In the genomic region with DNA sequence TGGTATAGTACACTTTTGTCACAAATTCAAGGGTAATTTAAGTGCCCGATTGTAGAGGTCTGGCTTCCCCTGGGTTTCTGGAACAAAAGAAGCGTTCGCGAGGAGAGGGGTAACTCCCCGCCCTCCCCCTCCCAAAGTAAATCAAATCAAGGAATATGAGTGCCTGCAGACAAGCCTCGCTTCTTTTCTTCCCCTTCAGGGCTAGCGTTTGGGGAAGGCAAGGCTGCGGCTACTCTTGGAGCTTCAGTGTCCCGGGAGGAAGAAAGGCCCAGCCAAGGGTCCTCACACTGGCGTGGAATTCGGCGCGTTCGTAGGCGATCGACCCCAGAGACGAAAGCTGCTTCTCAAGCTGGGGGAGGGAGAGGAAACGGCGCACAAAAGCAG, we compare ENCODE assay signal across 8 cellular contexts. TPM values are rescaled to one million over a fixed set of nuclear protein-coding genes. Genes with fewer than 3 reads are reported as not detected.
DNase-seq lines count a peak whose midpoint lies in the region; ATAC-seq and TF ChIP-seq lines count a peak whose summit lies in the region.

No MANE protein-coding gene starts in this region.

- TF ChIP-seq EP300 in transverse colon (IDR thresholded peaks at IDR 0.05; ENCODE audit: low read depth): no peak

- H3K27me3 ChIP-seq in brain microvascular endothelial cell (replicated peaks) (no peaks in the 10 kb centered on the region), transverse colon (no peaks in the 10 kb centered on the region)

- peak overlapping the region; percentile 90 for H3K4me3 Mint-ChIP-seq in activated CD8-positive, alpha-beta memory T cell treated with anti-CD3 and anti-CD28 coated beads, Interleukin-2, amount 10 ng/mL, durations not matched to agents 7 days and 5 days

- no peaks in the 10 kb centered on the region for H3K9me3 Mint-ChIP-seq in activated CD8-positive, alpha-beta memory T cell treated with anti-CD3 and anti-CD28 coated beads, Interleukin-2, amount 10 ng/mL, durations not matched to agents 7 days and 5 days (ENCODE audit: low read depth)

- ATAC-seq in activated CD8-positive, alpha-beta memory T cell treated with anti-CD3 and anti-CD28 coated beads, Interleukin-2, amount 10 ng/mL, durations not matched to agents 7 days and 5 days: no peak

- peak overlapping the region; percentile 97 for H3K27ac Mint-ChIP-seq in activated CD8-positive, alpha-beta memory T cell treated with anti-CD3 and anti-CD28 coated beads, Interleukin-2, amount 10 ng/mL, durations not matched to agents 7 days and 5 days

- WGBS in lower leg skin, 2 donors: 0 to 1% methylated on average over 11 to 19 of the region's 19 CpGs
- 0% methylated on average over 1 to 19 of the region's 19 CpGs for WGBS in transverse colon (ENCODE audit: low coverage in 1 of 2), 2 donors

- TF ChIP-seq POLR2A in lower leg skin (IDR thresholded peaks at IDR 0.05): no peak
- TF ChIP-seq POLR2A in transverse colon (IDR thresholded peaks at IDR 0.05): no peak

- H3K36me3 ChIP-seq in brain microvascular endothelial cell (replicated peaks) (no peaks in the 10 kb centered on the region), transverse colon (no peaks in the 10 kb centered on the region)

- CTCF ChIA-PET in activated CD8-positive, alpha-beta memory T cell treated with anti-CD3 and anti-CD28 coated beads, Interleukin-2, amount 10 ng/mL, durations not matched to agents 7 days and 5 days (lab: Charles Lee): interaction anchor here (0.7 to 9.2 kb wide), 7 partner anchors 8 to 119 kb away, joined by 3 to 78 read pairs (median 4); a partner anchor contains a TSS

- H3K9me3 ChIP-seq in transverse colon: no peaks in the 10 kb centered on the region

- no peaks in the 10 kb centered on the region for H3K27me3 Mint-ChIP-seq in activated CD8-positive, alpha-beta memory T cell treated with anti-CD3 and anti-CD28 coated beads, Interleukin-2, amount 10 ng/mL, durations not matched to agents 7 days and 5 days

- H3K4me1 Mint-ChIP-seq in activated CD8-positive, alpha-beta memory T cell treated with anti-CD3 and anti-CD28 coated beads, Interleukin-2, amount 10 ng/mL, durations not matched to agents 7 days and 5 days: peaks cover 17% of the 10 kb centered on the region

- H3K4me3 ChIP-seq in brain microvascular endothelial cell (ENCODE audit: low read depth, low read length): peak overlapping the region; percentile 95
- H3K4me3 ChIP-seq in lower leg skin (ENCODE audit: low read depth, poor library complexity, severe bottlenecking): peak overlapping the region; percentile 71
- peak overlapping the region; percentile 82 to 98 (median 94) for H3K4me3 ChIP-seq in transverse colon

- in situ Hi-C loops in brain microvascular endothelial cell (cut with HindIII; ENCODE audit: low pct_ligation_motif_present, low sequenced_read_pairs): no loop called here
- in situ Hi-C loops in transverse colon (cut with MboI; ENCODE audit: low pct_ligation_motif_present in 1 of 4, low pct_unique_long_range_greater_than_20kb in 1 of 4, low sequenced_read_pairs in 3 of 4): loop anchor here in 1 of 4 donors (10.0 kb wide), 1 partner anchor 90 kb away; no protein-coding TSS in a partner anchor

- peaks cover 9 to 41% (median 18%) of the 10 kb centered on the region in 4 donors for H3K4me1 ChIP-seq in transverse colon

- peaks cover 46% of the 10 kb centered on the region for H3K36me3 Mint-ChIP-seq in activated CD8-positive, alpha-beta memory T cell treated with anti-CD3 and anti-CD28 coated beads, Interleukin-2, amount 10 ng/mL, durations not matched to agents 7 days and 5 days

- TF ChIP-seq CTCF in brain microvascular endothelial cell (IDR thresholded peaks at IDR 0.05; ENCODE audit: low read depth, low read length, missing control alignments) (no peak), lower leg skin (IDR thresholded peaks at IDR 0.05) (no peak), transverse colon (IDR thresholded peaks at IDR 0.05) (no peak)

- intact Hi-C loops in lower leg skin (cut with DNase I; ENCODE audit: low total_unique reads) (no loop called here), transverse colon (cut with DNase I; ENCODE audit: low total_unique reads) (loop anchor here (1.0 to 5.0 kb wide), 2 partner anchors 25 to 88 kb away; no protein-coding TSS in a partner anchor)

- H3K27ac ChIP-seq in brain microvascular endothelial cell (peak overlapping the region; percentile 81), transverse colon (peak overlapping the region; percentile 94 to 98 (median 96))

- no peak for DNase-seq in activated CD8-positive, alpha-beta memory T cell treated with anti-CD3 and anti-CD28 coated beads, Interleukin-2, amount 10 ng/mL, durations not matched to agents 7 days and 5 days
- no peak for DNase-seq in activated CD8-positive, alpha-beta memory T cell treated with anti-CD3 and anti-CD28 coated beads, Interleukin-2, amount 50 U/mL, for 48 hours
- no peak for DNase-seq in brain microvascular endothelial cell
- no peak for DNase-seq in lower leg skin (ENCODE audit: low spot score in 2 of 2)
- no peak for DNase-seq in transverse colon
- DNase-seq in NCI-H2196 treated with DMSO at 0.1 percent for 48 hours (lab: John Stamatoyannopoulos, UW; ENCODE audit: unreplicated experiment): no peak
- DNase-seq in stimulated activated naive CD4-positive, alpha-beta T cell treated with Interleukin-2 at 50 U/mL for 16 hours (lab: John Stamatoyannopoulos, UW): no peak
- DNase-seq in HuH-7 (ENCODE audit: low spot score): no peak

RNA-seq across cellular contexts. Expression of a gene that starts 0.4 kb away (rescaled TPM):
- total RNA-seq in activated CD8-positive, alpha-beta memory T cell treated with anti-CD3 and anti-CD28 coated beads, Interleukin-2, amount 10 ng/mL, durations not matched to agents 7 days and 5 days: 100 to 1,000 TPM; 366 to 399 TPM
- total RNA-seq in lower leg skin: 10 to 100 TPM; 43.1 to 62.9 (median 54.8) TPM
- 100 to 1,000 TPM in 1 of 4 donors, 10 to 100 TPM in 3; 57.8 to 164 (median 89.0) TPM for total RNA-seq in transverse colon
